In the genomic region with DNA sequence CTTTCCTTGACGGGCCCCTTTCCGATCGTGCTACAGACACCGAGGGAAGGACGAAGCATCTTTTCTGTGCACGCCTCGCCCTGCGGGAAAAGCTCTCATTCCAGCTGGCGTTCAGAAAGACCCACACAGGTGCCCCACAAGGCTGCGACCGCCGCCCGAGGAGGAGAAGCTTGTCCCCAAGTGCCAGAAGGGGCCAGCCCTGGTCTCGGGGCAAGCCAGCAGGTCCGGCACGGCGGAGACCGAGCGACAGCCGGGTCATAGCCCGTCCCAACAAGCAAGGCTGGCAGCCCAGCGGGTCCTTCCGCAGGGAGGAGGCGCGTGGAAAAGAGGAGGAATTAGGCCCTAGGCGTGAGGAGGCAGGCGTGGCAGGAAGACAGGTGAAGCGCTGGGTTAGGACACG, we compare ENCODE assay signal across 17 cellular contexts.
DNase-seq lines count a peak whose midpoint lies in the region; ATAC-seq and TF ChIP-seq lines count a peak whose summit lies in the region.
"Had no signal": no experiment of that assay in that cellular context is flagged by ENCODE, and none has a peak within 500 bp of the region (broad histone marks: within the 10 kb centered on the region; RNA-seq: fewer than 3 reads in every experiment).

No MANE protein-coding gene starts in this region.

- no peak for TF ChIP-seq EP300 in esophagus muscularis mucosa (IDR thresholded peaks at IDR 0.05)

- H3K9me3 Mint-ChIP-seq in natural killer cell, result no peaks in the 10 kb centered on the region
- no peaks in the 10 kb centered on the region for H3K9me3 Mint-ChIP-seq in natural killer cell treated with Interleukin-12 subunit alpha and Interleukin-12 subunit beta and Interleukin-15 and Interleukin-18, amount 100 ng/mL, for 72 hours
- H3K9me3 Mint-ChIP-seq: CD8-positive, alpha-beta memory T cell had no signal

- no peak for DNase-seq in natural killer cell
- DNase-seq in natural killer cell treated with Interleukin-12 subunit alpha and Interleukin-12 subunit beta and Interleukin-15 and Interleukin-18, amount 100 ng/mL, for 72 hours (ENCODE audit: low spot score), result no peak
- no peak for DNase-seq in esophagus muscularis mucosa (ENCODE audit: extremely low spot score)
- DNase-seq in osteoblast (ENCODE audit: insufficient read length, low spot score, missing footprints), result peak; percentile 46
- DNase-seq in hippocampal formation (lab: John Stamatoyannopoulos, UW), result no peak
- no peak for DNase-seq in GM19238 (ENCODE audit: insufficient read length, low spot score)
- DNase-seq: CD8-positive, alpha-beta memory T cell; EL; GF-D8; KG1; NCI-H1092; NCI-H1436 treated with DMSO at 0.1 percent for 48 hours; NCI-H1930; SJCRH30 had no signal

- no peaks in the 10 kb centered on the region for H3K9me3 ChIP-seq in esophagus muscularis mucosa
- H3K9me3 ChIP-seq in osteoblast (ENCODE audit: low read depth, low read length), result no peaks in the 10 kb centered on the region
- H3K9me3 ChIP-seq: SJCRH30 had no signal

- H3K4me3 Mint-ChIP-seq in natural killer cell, result no peak overlapping the region
- no peak overlapping the region for H3K4me3 Mint-ChIP-seq in natural killer cell treated with Interleukin-12 subunit alpha and Interleukin-12 subunit beta and Interleukin-15 and Interleukin-18, amount 100 ng/mL, for 72 hours
- H3K4me3 Mint-ChIP-seq: CD8-positive, alpha-beta memory T cell had no signal

- TF ChIP-seq POLR2A in esophagus muscularis mucosa (IDR thresholded peaks at IDR 0.05; ENCODE audit: low read depth), result no peak

- ATAC-seq in natural killer cell, result no peak
- no peak for ATAC-seq in natural killer cell treated with Interleukin-12 subunit alpha and Interleukin-12 subunit beta and Interleukin-15 and Interleukin-18, amount 100 ng/mL, for 72 hours
- no peak for ATAC-seq in HG02840 (IDR thresholded peaks at IDR 0.05; ENCODE audit: low FRiP score, unreplicated experiment)
- ATAC-seq: Panc1 had no signal

- TF ChIP-seq CTCF in natural killer cell (IDR thresholded peaks at IDR 0.05) (no peak), esophagus muscularis mucosa (IDR thresholded peaks at IDR 0.05) (no peak), osteoblast (IDR thresholded peaks at IDR 0.05; ENCODE audit: extremely low read depth, low read depth, low read length) (no peak)

- peaks cover 42 to 79% (median 67%) of the 10 kb centered on the region in 4 donors for H3K36me3 ChIP-seq in esophagus muscularis mucosa
- H3K36me3 ChIP-seq in osteoblast (ENCODE audit: insufficient read depth, low read length), result peaks cover 66% of the 10 kb centered on the region

- H3K4me3 ChIP-seq in esophagus muscularis mucosa, result no peak overlapping the region
- H3K4me3 ChIP-seq in osteoblast (ENCODE audit: insufficient read depth, low read length), result no peak overlapping the region
- H3K4me3 ChIP-seq: SJCRH30 had no signal

- WGBS in esophagus muscularis mucosa, result 85% methylated on average over 18 of the region's 29 CpGs

- no peak overlapping the region for H2AFZ ChIP-seq in osteoblast (ENCODE audit: low read length)

- H3K27ac ChIP-seq in esophagus muscularis mucosa (replicated peaks in 1 of 4) (peak overlapping the region; percentile 16 to 81 (median 48)), osteoblast (ENCODE audit: low read depth, low read length) (no peak overlapping the region)
- H3K27ac ChIP-seq: C4-2B, SJCRH30 had no signal

- H3K4me1 Mint-ChIP-seq in natural killer cell, result peaks cover 29 to 61% of the 10 kb centered on the region in 2 donors
- peaks cover 13 to 29% of the 10 kb centered on the region in 2 donors for H3K4me1 Mint-ChIP-seq in natural killer cell treated with Interleukin-12 subunit alpha and Interleukin-12 subunit beta and Interleukin-15 and Interleukin-18, amount 100 ng/mL, for 72 hours (ENCODE audit: low read depth in 2 of 2)

- H3K27ac Mint-ChIP-seq in natural killer cell, result peak overlapping the region; percentile 69 to 71
- peak overlapping the region in 1 of 2 donors; percentile 69 for H3K27ac Mint-ChIP-seq in natural killer cell treated with Interleukin-12 subunit alpha and Interleukin-12 subunit beta and Interleukin-15 and Interleukin-18, amount 100 ng/mL, for 72 hours
- H3K27ac Mint-ChIP-seq: CD8-positive, alpha-beta memory T cell had no signal

- peaks cover 92% of the 10 kb centered on the region for H3K79me2 ChIP-seq in osteoblast (ENCODE audit: insufficient read depth, low read length)

- H3K4me1 ChIP-seq in esophagus muscularis mucosa (peaks cover 4 to 99% (median 86%) of the 10 kb centered on the region in 4 donors), osteoblast (ENCODE audit: insufficient read depth, low read length) (no peaks in the 10 kb centered on the region)
- H3K4me1 ChIP-seq: SJCRH30 had no signal

- H3K36me3 Mint-ChIP-seq in natural killer cell, result no peaks in the 10 kb centered on the region
- H3K36me3 Mint-ChIP-seq in natural killer cell treated with Interleukin-12 subunit alpha and Interleukin-12 subunit beta and Interleukin-15 and Interleukin-18, amount 100 ng/mL, for 72 hours, result no peaks in the 10 kb centered on the region

- intact Hi-C loops in natural killer cell (cut with micrococcal nuclease) (no loop called here), esophagus muscularis mucosa (cut with DNase I) (loop anchor here (10.0 kb wide), 2 partner anchors 116 to 324 kb away; no protein-coding TSS in a partner anchor)

- H3K27me3 Mint-ChIP-seq in natural killer cell (ENCODE audit: low read depth in 2 of 2), result no peaks in the 10 kb centered on the region
- no peaks in the 10 kb centered on the region for H3K27me3 Mint-ChIP-seq in natural killer cell treated with Interleukin-12 subunit alpha and Interleukin-12 subunit beta and Interleukin-15 and Interleukin-18, amount 100 ng/mL, for 72 hours
- H3K27me3 Mint-ChIP-seq: CD8-positive, alpha-beta memory T cell had no signal

- peaks cover 52% of the 10 kb centered on the region for H4K20me1 ChIP-seq in osteoblast (ENCODE audit: insufficient read depth, low read length)

- no peak overlapping the region for H3K4me2 ChIP-seq in osteoblast (ENCODE audit: insufficient read depth, low read length)

- no peaks in the 10 kb centered on the region for H3K27me3 ChIP-seq in esophagus muscularis mucosa
- H3K27me3 ChIP-seq in osteoblast (ENCODE audit: insufficient read depth, low read length), result no peaks in the 10 kb centered on the region
- H3K27me3 ChIP-seq: SJCRH30 had no signal
